Comparison of ENCODE assay signal across 13 cellular contexts in genomic region chr2:86625096-86625495, GRCh38. TPM values are rescaled to one million over a fixed set of nuclear protein-coding genes. Genes with fewer than 3 reads are reported as not detected.
DNase-seq lines count a peak whose midpoint lies in the region; ATAC-seq and TF ChIP-seq lines count a peak whose summit lies in the region.
"Had no signal": no experiment of that assay in that cellular context is flagged by ENCODE, and none has a peak within 500 bp of the region (broad histone marks: within the 10 kb centered on the region; RNA-seq: fewer than 3 reads in every experiment).

No MANE protein-coding gene starts in this region.

- no peak overlapping the region for H3K4me3 ChIP-seq in upper lobe of right lung
- H3K4me3 ChIP-seq: prostate gland, SK-N-MC had no signal

- no peaks in the 10 kb centered on the region for H3K36me3 ChIP-seq in upper lobe of right lung
- H3K36me3 ChIP-seq: prostate gland had no signal

- POLR2A ChIA-PET in activated CD8-positive, alpha-beta T cell treated with anti-CD3 and anti-CD28 coated beads, Interleukin-2, amount 10 ng/mL, durations not matched to agents 7 days and 5 days (lab: Charles Lee) = no interaction called here

- peak overlapping the region; percentile 66 for H3K27ac Mint-ChIP-seq in Calu3 (ENCODE audit: unreplicated experiment)
- H3K27ac Mint-ChIP-seq in activated CD8-positive, alpha-beta T cell treated with anti-CD3 and anti-CD28 coated beads, Interleukin-2, amount 10 ng/mL, durations not matched to agents 7 days and 5 days = no peak overlapping the region
- H3K27ac Mint-ChIP-seq in immature natural killer cell = peak overlapping the region in 3 of 6 donors; percentile 19 to 67 (median 51)

- intact Hi-C loops in Calu3 (cut with micrococcal nuclease; ENCODE audit: unreplicated experiment) (no loop called here), sciatic nerve (cut with DNase I) (no loop called here), upper lobe of right lung (cut with DNase I) (no loop called here)

- H3K9me3 ChIP-seq in upper lobe of right lung = no peaks in the 10 kb centered on the region
- H3K9me3 ChIP-seq: prostate gland had no signal

- ATAC-seq in activated CD8-positive, alpha-beta T cell treated with anti-CD3 and anti-CD28 coated beads, Interleukin-2, amount 10 ng/mL, durations not matched to agents 7 days and 5 days = no peak
- ATAC-seq in sciatic nerve (peak; percentile 35), GM21367 (IDR thresholded peaks at IDR 0.05; ENCODE audit: unreplicated experiment) (no peak), upper lobe of right lung (no peak)

- peaks cover 34% of the 10 kb centered on the region for H3K36me3 Mint-ChIP-seq in Calu3 (ENCODE audit: insufficient read depth, unreplicated experiment)
- H3K36me3 Mint-ChIP-seq in activated CD8-positive, alpha-beta T cell treated with anti-CD3 and anti-CD28 coated beads, Interleukin-2, amount 10 ng/mL, durations not matched to agents 7 days and 5 days (ENCODE audit: low read depth) = peaks cover 5% of the 10 kb centered on the region
- H3K36me3 Mint-ChIP-seq in immature natural killer cell = no peaks in the 10 kb centered on the region

- H3K9me3 Mint-ChIP-seq in Calu3 (ENCODE audit: low read depth, unreplicated experiment) = no peaks in the 10 kb centered on the region
- H3K9me3 Mint-ChIP-seq in activated CD8-positive, alpha-beta T cell treated with anti-CD3 and anti-CD28 coated beads, Interleukin-2, amount 10 ng/mL, durations not matched to agents 7 days and 5 days (ENCODE audit: insufficient read depth) = no peaks in the 10 kb centered on the region
- H3K9me3 Mint-ChIP-seq in immature natural killer cell = no peaks in the 10 kb centered on the region

- H3K4me1 Mint-ChIP-seq in Calu3 (ENCODE audit: low read depth, unreplicated experiment) (peaks cover 9% of the 10 kb centered on the region), immature natural killer cell (peaks cover 24 to 32% of the 10 kb centered on the region in 2 donors)
- H3K4me1 Mint-ChIP-seq in activated CD8-positive, alpha-beta T cell treated with anti-CD3 and anti-CD28 coated beads, Interleukin-2, amount 10 ng/mL, durations not matched to agents 7 days and 5 days (ENCODE audit: low read depth) = peaks cover 20% of the 10 kb centered on the region

- H3K27ac ChIP-seq in upper lobe of right lung = no peak overlapping the region
- H3K27ac ChIP-seq: SK-N-MC, WERI-Rb-1 had no signal

- H3K27me3 Mint-ChIP-seq in Calu3 (ENCODE audit: unreplicated experiment) (no peaks in the 10 kb centered on the region), immature natural killer cell (ENCODE audit: low read depth in 3 of 3) (peaks cover 7 to 17% (median 8%) of the 10 kb centered on the region in 3 donors)
- peaks cover 4% of the 10 kb centered on the region for H3K27me3 Mint-ChIP-seq in activated CD8-positive, alpha-beta T cell treated with anti-CD3 and anti-CD28 coated beads, Interleukin-2, amount 10 ng/mL, durations not matched to agents 7 days and 5 days (ENCODE audit: low read depth)

- H3K27me3 ChIP-seq in upper lobe of right lung = no peaks in the 10 kb centered on the region

- DNase-seq in Calu3 (no peak), immature natural killer cell (no peak), sciatic nerve (ENCODE audit: low spot score) (no peak), upper lobe of right lung (no peak), COR-L47 (lab: John Stamatoyannopoulos, UW) (no peak)
- no peak for DNase-seq in activated CD8-positive, alpha-beta T cell treated with anti-CD3 and anti-CD28 coated beads, Interleukin-2, amount 10 ng/mL, durations not matched to agents 7 days and 5 days
- DNase-seq: cortex of kidney, NCI-H1048, NCI-H2171 treated with DMSO at 0.1 percent for 48 hours, WERI-Rb-1 had no signal

- TF ChIP-seq CTCF in Calu3 (IDR thresholded peaks at IDR 0.05; ENCODE audit: unreplicated experiment) (no peak), upper lobe of right lung (IDR thresholded peaks at IDR 0.05) (no peak)

- H3K4me3 Mint-ChIP-seq in Calu3 (ENCODE audit: low read depth, unreplicated experiment) (no peak overlapping the region), immature natural killer cell (peak overlapping the region; percentile 7 to 61 (median 44))
- peak overlapping the region; percentile 3 for H3K4me3 Mint-ChIP-seq in activated CD8-positive, alpha-beta T cell treated with anti-CD3 and anti-CD28 coated beads, Interleukin-2, amount 10 ng/mL, durations not matched to agents 7 days and 5 days

- no TSS peak for BruUV-seq in Calu3 (replicated peaks; lab: Mats Ljungman, UMichigan)

- CTCF ChIA-PET in Calu3 (lab: Charles Lee) = no interaction called here
- CTCF ChIA-PET in activated CD8-positive, alpha-beta T cell treated with anti-CD3 and anti-CD28 coated beads, Interleukin-2, amount 10 ng/mL, durations not matched to agents 7 days and 5 days (lab: Charles Lee) = interaction anchor here (1.0 kb wide), 1 partner anchor 71 kb away, joined by 3 read pairs; no protein-coding TSS in a partner anchor

- peaks cover 8% of the 10 kb centered on the region for H3K4me1 ChIP-seq in upper lobe of right lung
- H3K4me1 ChIP-seq: prostate gland had no signal

RNA-seq across cellular contexts. Expression of gene RNF103, which starts 1.4 kb away (rescaled TPM):
- total RNA-seq in Calu3 (2022) = 33.3 and 34.1 TPM in 2 replicates
- total RNA-seq in activated CD8-positive, alpha-beta T cell treated with anti-CD3 and anti-CD28 coated beads, Interleukin-2, amount 10 ng/mL, durations not matched to agents 7 days and 5 days = 1 to 10 TPM; 8.7 to 9.9 TPM
- polyA plus RNA-seq in immature natural killer cell = 1 to 10 TPM; 2.4 to 4.9 (median 2.8) TPM
- total RNA-seq in sciatic nerve = 62.2 TPM
- 21.0 TPM for total RNA-seq in upper lobe of right lung
